Comparison of ENCODE assay signal across 10 cellular contexts in the genomic region with DNA sequence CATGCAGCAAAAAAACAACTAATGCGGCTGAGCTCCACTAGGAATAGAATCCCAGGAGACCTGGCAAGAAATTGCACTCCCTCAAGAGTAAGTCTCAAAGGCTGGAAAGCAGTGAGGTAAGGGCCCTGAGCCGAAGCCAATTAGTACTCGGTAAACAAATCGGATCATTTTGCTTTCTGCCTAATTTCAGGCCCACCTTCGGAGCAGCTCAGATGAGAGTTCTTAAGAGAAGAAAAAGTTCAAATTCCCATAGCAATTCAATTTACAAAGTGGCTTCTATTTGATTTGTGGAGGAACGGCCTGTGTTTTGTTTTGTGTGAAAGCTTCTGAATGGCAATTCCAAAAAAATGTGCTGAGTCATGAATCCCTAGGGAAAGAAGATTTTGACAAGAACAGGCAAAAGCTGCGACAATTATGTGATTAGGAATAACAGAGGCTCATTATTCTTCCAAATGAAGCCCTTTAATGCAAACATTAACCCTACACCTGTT.
DNase-seq lines count a peak whose midpoint lies in the region; ATAC-seq and TF ChIP-seq lines count a peak whose summit lies in the region.
"Had no signal": no experiment of that assay in that cellular context is flagged by ENCODE, and none has a peak within 500 bp of the region (broad histone marks: within the 10 kb centered on the region; RNA-seq: fewer than 3 reads in every experiment).

No MANE protein-coding gene starts in this region.

- no peaks in the 10 kb centered on the region for H3K9me2 ChIP-seq in PC-3 (replicated peaks; ENCODE audit: low read length)

- H3F3A ChIP-seq in neural progenitor cell (ENCODE audit: low read depth), result peaks cover 17% of the 10 kb centered on the region
- no peaks in the 10 kb centered on the region for H3F3A ChIP-seq in PC-3 (ENCODE audit: low read length, unreplicated experiment)

- H3K4me2 ChIP-seq in neural progenitor cell, result peak overlapping the region; percentile 64
- no peak overlapping the region for H3K4me2 ChIP-seq in PC-3 (ENCODE audit: low read length)

- H3K27me3 ChIP-seq in neural progenitor cell (no peaks in the 10 kb centered on the region), PC-3 (ENCODE audit: low read length) (no peaks in the 10 kb centered on the region)
- H3K27me3 ChIP-seq: neutrophil had no signal

- CTCF ChIA-PET in PC-3 (lab: Charles Lee), result no interaction called here

- intact Hi-C loops in PC-3 (cut with micrococcal nuclease), result no loop called here

- H3K27ac Mint-ChIP-seq in neural progenitor cell, result no peak overlapping the region

- peak overlapping the region; percentile 50 for H3K27ac ChIP-seq in caudate nucleus (ENCODE audit: low read depth, low read length)
- peak overlapping the region; percentile 77 for H3K27ac ChIP-seq in neural progenitor cell
- H3K27ac ChIP-seq in PC-3 (ENCODE audit: low read length), result no peak overlapping the region
- H3K27ac ChIP-seq: neutrophil had no signal

- H2AFZ ChIP-seq in neural progenitor cell (replicated peaks), result no peak overlapping the region
- H2AFZ ChIP-seq in PC-3 (ENCODE audit: low read length), result no peak overlapping the region

- TF ChIP-seq CTCF in neural progenitor cell (IDR thresholded peaks at IDR 0.05) (no peak), PC-3 (conservative IDR thresholded peaks at IDR 0.05; ENCODE audit: low read depth, low read length) (no peak)

- H3K9ac ChIP-seq in neural progenitor cell, result no peak overlapping the region
- no peak overlapping the region for H3K9ac ChIP-seq in PC-3 (ENCODE audit: low read length)

- H3K79me2 ChIP-seq in neural progenitor cell (ENCODE audit: low read depth) (no peaks in the 10 kb centered on the region), PC-3 (ENCODE audit: low read length) (no peaks in the 10 kb centered on the region)

- H3K27me3 Mint-ChIP-seq in neural progenitor cell (ENCODE audit: insufficient read depth, low read depth), result peaks cover 2% of the 10 kb centered on the region

- DNase-seq in COLO829 (ENCODE audit: low spot score), result peak; percentile 13
- DNase-seq in NCI-H146 treated with DMSO at 0.1 percent for 48 hours (lab: John Stamatoyannopoulos, UW; ENCODE audit: unreplicated experiment), result peak; percentile 56
- DNase-seq in caudate nucleus (lab: John Stamatoyannopoulos, UW), result peak in 20 of 61 donors; percentile 2 to 71 (median 14)
- DNase-seq in neural progenitor cell (ENCODE audit: low spot score), result peak; percentile 52
- no peak for DNase-seq in PC-3
- DNase-seq: stimulated activated CD4-positive, alpha-beta T cell treated with anti-CD3 and anti-CD28 coated beads, Interleukin-4, amount 100 ng/mL, for 4 hours had no signal

- no peak overlapping the region for H3K4me3 ChIP-seq in neural progenitor cell
- no peak overlapping the region for H3K4me3 ChIP-seq in PC-3 (ENCODE audit: low read length)

- no peak overlapping the region for H3K4me3 Mint-ChIP-seq in neural progenitor cell

- H3K4me1 Mint-ChIP-seq in neural progenitor cell, result no peaks in the 10 kb centered on the region

- peaks cover 5% of the 10 kb centered on the region for H3K36me3 ChIP-seq in neural progenitor cell
- 0 out of 2 replicates have a peak, but pooled peaks cover 5% of the 10 kb centered on the region for H3K36me3 ChIP-seq in PC-3 (ENCODE audit: low read depth, low read length)
- H3K36me3 ChIP-seq: neutrophil had no signal

- POLR2A ChIA-PET in PC-3 (lab: Charles Lee; ENCODE audit: unreplicated experiment), result no interaction called here

- H4K20me1 ChIP-seq in neural progenitor cell (ENCODE audit: low read depth), result no peaks in the 10 kb centered on the region
- no peaks in the 10 kb centered on the region for H4K20me1 ChIP-seq in PC-3 (ENCODE audit: low read length)

- peaks cover 16% of the 10 kb centered on the region for H3K9me3 Mint-ChIP-seq in neural progenitor cell

- BruUV-seq in PC-3 (replicated peaks; lab: Mats Ljungman, UMichigan), result no TSS peak

- ATAC-seq in PC-3 (no peak), HG03460 (IDR thresholded peaks at IDR 0.05; ENCODE audit: unreplicated experiment) (no peak), HG02970 (IDR thresholded peaks at IDR 0.05; ENCODE audit: low FRiP score, unreplicated experiment) (no peak), GM18502 (IDR thresholded peaks at IDR 0.05; ENCODE audit: poor library complexity, unreplicated experiment) (no peak)

- H3K4me1 ChIP-seq in neural progenitor cell, result peaks cover 13% of the 10 kb centered on the region
- H3K4me1 ChIP-seq in PC-3 (ENCODE audit: insufficient read depth, low read length), result no peaks in the 10 kb centered on the region

- no peaks in the 10 kb centered on the region for H3K36me3 Mint-ChIP-seq in neural progenitor cell

- no peaks in the 10 kb centered on the region for H3K9me3 ChIP-seq in neural progenitor cell (ENCODE audit: low read depth)
- peaks cover 20% of the 10 kb centered on the region for H3K9me3 ChIP-seq in PC-3 (ENCODE audit: low read length)
- H3K9me3 ChIP-seq: neutrophil had no signal
